8 cellular contexts compared by ENCODE assay signal in the genomic region with DNA sequence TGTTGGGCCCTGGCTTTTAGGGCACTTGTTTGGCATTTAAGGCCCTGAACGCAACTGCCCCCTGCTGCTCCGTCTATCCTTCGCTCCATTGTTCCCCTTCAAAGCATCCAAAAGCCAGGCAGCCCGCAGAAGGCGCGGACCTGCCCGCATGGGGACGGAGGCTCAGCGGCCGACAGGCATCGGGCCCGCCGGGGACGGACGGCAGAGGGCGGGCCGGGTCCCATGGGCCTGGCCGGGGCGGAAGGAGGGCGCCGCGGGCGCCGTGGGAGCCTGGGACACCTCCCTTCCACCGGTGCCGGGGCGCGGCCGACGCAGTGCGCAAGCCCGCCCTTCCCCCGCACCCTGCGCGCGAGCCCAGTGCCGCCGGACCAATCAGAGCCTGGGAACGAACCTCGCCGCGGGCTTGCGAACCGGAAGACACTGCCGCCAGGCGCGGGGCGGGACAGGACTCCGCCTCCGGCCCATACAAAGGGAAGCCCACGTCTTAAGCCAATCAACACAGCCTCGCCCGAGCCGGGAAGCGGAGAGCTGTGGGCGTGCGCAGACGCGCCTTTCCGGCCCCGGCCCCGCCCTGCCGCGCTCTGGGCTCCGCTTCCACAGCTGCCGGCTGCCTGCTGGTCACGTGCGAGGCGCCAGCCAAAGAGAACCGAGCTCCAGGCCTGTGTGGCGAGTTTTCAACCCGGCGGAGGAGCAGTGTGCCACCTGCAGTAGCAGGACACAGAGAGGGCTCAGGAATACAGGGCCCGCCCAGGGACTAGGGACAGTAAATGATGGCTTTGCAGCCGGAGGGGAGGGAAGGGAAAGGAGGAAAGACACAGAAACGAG. TPM values are rescaled to one million over a fixed set of nuclear protein-coding genes. Genes with fewer than 3 reads are reported as not detected.
A peak's percentile ranks its signal among the peaks of the same experiment; 100 is the strongest.
DNase-seq lines count a peak whose midpoint lies in the region; ATAC-seq and TF ChIP-seq lines count a peak whose summit lies in the region.

No MANE protein-coding gene starts in this region.

- TF ChIP-seq POLR2A in Peyer's patch (IDR thresholded peaks at IDR 0.05) = peak; percentile 51 to 86
- TF ChIP-seq POLR2A in esophagus squamous epithelium (IDR thresholded peaks at IDR 0.05) = peak in 3 of 4 donors; percentile 75 to 94 (median 78)

- DNase-seq in Peyer's patch (peak; percentile 93 to 98 (median 95)), activated T-helper 1 cell treated with Interleukin-2 at 50 U/mL for 16 hours (ENCODE audit: low read depth) (peak; percentile 94), esophagus squamous epithelium (lab: John Stamatoyannopoulos, UW) (peak; percentile 74), myocyte (ENCODE audit: low read depth) (peak; percentile 96)
- DNase-seq in stimulated activated CD8-positive, alpha-beta memory T cell treated with anti-CD3 and anti-CD28 coated beads, Interleukin-7, amount 100 ng/mL, for 4 hours (ENCODE audit: low read depth in 2 of 2) = peak; percentile 87 to 94

- TF ChIP-seq CTCF in DOHH2 (IDR thresholded peaks at IDR 0.05; ENCODE audit: low read depth, low read length, poor library complexity, severe bottlenecking) = no peak
- peak in 3 of 6 experiments; percentile 8 to 24 (median 9) for TF ChIP-seq CTCF in Peyer's patch (IDR thresholded peaks at IDR 0.05)
- TF ChIP-seq CTCF in esophagus squamous epithelium (IDR thresholded peaks at IDR 0.05) = peak in 3 of 6 experiments; percentile 17 to 34 (median 17)

- intact Hi-C loops in esophagus squamous epithelium (cut with DNase I) = no loop called here

- H3K9me2 ChIP-seq in DOHH2 (replicated peaks; ENCODE audit: control insufficient read depth, low read length) = no peaks in the 10 kb centered on the region

- no peaks in the 10 kb centered on the region for H4K20me1 ChIP-seq in DOHH2 (ENCODE audit: control insufficient read depth, insufficient read depth, low read depth, low read length)

- no peaks in the 10 kb centered on the region for H3K9me3 ChIP-seq in DOHH2 (ENCODE audit: control insufficient read depth, insufficient read depth, low read length)
- no peaks in the 10 kb centered on the region for H3K9me3 ChIP-seq in KOPT-K1 (ENCODE audit: insufficient read depth, low read length, poor library complexity, severe bottlenecking)
- H3K9me3 ChIP-seq in Peyer's patch = no peaks in the 10 kb centered on the region
- no peaks in the 10 kb centered on the region for H3K9me3 ChIP-seq in esophagus squamous epithelium

- peak overlapping the region; percentile 100 for H3K27ac ChIP-seq in DOHH2 (ENCODE audit: low read depth, low read length)
- peak overlapping the region; percentile 100 for H3K27ac ChIP-seq in KOPT-K1 (ENCODE audit: low read depth, low read length, poor library complexity, severe bottlenecking)
- H3K27ac ChIP-seq in Peyer's patch = peak overlapping the region; percentile 95 to 99 (median 97)
- peak overlapping the region; percentile 95 to 98 (median 97) for H3K27ac ChIP-seq in esophagus squamous epithelium

- peaks cover 43% of the 10 kb centered on the region for H3K4me1 ChIP-seq in DOHH2 (ENCODE audit: control insufficient read depth, low read length)
- H3K4me1 ChIP-seq in Peyer's patch = peaks cover 0 to 26% (median 12%) of the 10 kb centered on the region in 4 donors
- H3K4me1 ChIP-seq in esophagus squamous epithelium = peaks cover 19 to 58% (median 22%) of the 10 kb centered on the region in 3 donors

- H3K36me3 ChIP-seq in DOHH2 (ENCODE audit: control insufficient read depth, low read length) = peaks cover 58% of the 10 kb centered on the region
- peaks cover 38% of the 10 kb centered on the region for H3K36me3 ChIP-seq in KOPT-K1 (ENCODE audit: insufficient read depth, low read length)
- H3K36me3 ChIP-seq in Peyer's patch = peaks cover 0 to 21% (median 0%) of the 10 kb centered on the region in 3 donors
- peaks cover 0 to 37% (median 0%) of the 10 kb centered on the region in 3 donors for H3K36me3 ChIP-seq in esophagus squamous epithelium

- peak; percentile 76 for ATAC-seq in GM21825 (IDR thresholded peaks at IDR 0.05; ENCODE audit: unreplicated experiment)

- peak overlapping the region; percentile 98 for H3K4me2 ChIP-seq in DOHH2 (ENCODE audit: low read length)

- H3K4me3 ChIP-seq in DOHH2 (ENCODE audit: low read length) (peak overlapping the region; percentile 98), Peyer's patch (peak overlapping the region; percentile 61 to 67 (median 63)), esophagus squamous epithelium (peak overlapping the region; percentile 46 to 78 (median 58))

- H3F3A ChIP-seq in DOHH2 (ENCODE audit: control insufficient read depth, insufficient read depth) = peaks cover 9% of the 10 kb centered on the region; the same call in 1 of the 2 replicates

- no peaks in the 10 kb centered on the region for H3K27me3 ChIP-seq in DOHH2 (ENCODE audit: control insufficient read depth, low read length)
- H3K27me3 ChIP-seq in Peyer's patch = no peaks in the 10 kb centered on the region
- no peaks in the 10 kb centered on the region for H3K27me3 ChIP-seq in esophagus squamous epithelium

- peaks cover 35% of the 10 kb centered on the region for H3K79me2 ChIP-seq in DOHH2 (ENCODE audit: control insufficient read depth, low read length)

- 0 to 7% methylated on average over 3 to 8 of the region's 76 CpGs for WGBS in esophagus squamous epithelium, 2 donors

RNA-seq across cellular contexts. Expression of gene ARHGAP4, which starts 2.1 kb away (rescaled TPM):
- total RNA-seq in Peyer's patch (100 to 1,000 TPM in 1 of 4 donors, 10 to 100 TPM in 3; 23.6 to 211 (median 57.6) TPM), esophagus squamous epithelium (10 to 100 TPM in 1 of 4 donors, 1 to 10 TPM in 3; 3.9 to 18.3 (median 7.6) TPM), myocyte (12.8 and 18.2 TPM in 2 replicates)
- polyA plus RNA-seq in myocyte (2012) = 4.8 TPM

RNA-seq across cellular contexts. Expression of gene NAA10, which starts 6.7 kb away (rescaled TPM):
- total RNA-seq in Peyer's patch = 100 to 1,000 TPM in 1 of 4 donors, 10 to 100 TPM in 3; 32.9 to 118 (median 54.1) TPM
- 10 to 100 TPM; 42.5 to 92.5 (median 87.6) TPM for total RNA-seq in esophagus squamous epithelium
- 120 and 132 TPM in 2 replicates for total RNA-seq in myocyte
- 150 TPM for polyA plus RNA-seq in myocyte (2012)

RNA-seq across cellular contexts. Expression of gene RENBP, which starts 16.3 kb away (rescaled TPM):
- total RNA-seq in Peyer's patch = 10 to 100 TPM in 2 of 4 donors, 1 to 10 TPM in 2; 4.9 to 13.3 (median 9.4) TPM
- total RNA-seq in esophagus squamous epithelium = 1 to 10 TPM in 2 of 4 donors, under 1 TPM in 1, not detected in 1; 0.45 to 7.6 (median 3.1) TPM
- total RNA-seq in myocyte = 2.5 and 2.7 TPM in 2 replicates
- polyA plus RNA-seq in myocyte (2012) = 4.0 TPM

RNA-seq across cellular contexts. Expression of gene AVPR2, which starts 23.7 kb away (rescaled TPM):
- total RNA-seq in Peyer's patch (1 to 10 TPM in 2 of 4 donors, under 1 TPM in 2; 0.53 to 5.0 (median 1.1) TPM), esophagus squamous epithelium (1 to 10 TPM in 1 of 4 donors, under 1 TPM in 3; 0.19 to 1.3 (median 0.29) TPM), myocyte (0.48 and 1.0 TPM in 2 replicates)
- 0.35 TPM for polyA plus RNA-seq in myocyte (2012)

RNA-seq across cellular contexts. Expression of gene L1CAM, which starts 42.2 kb away (rescaled TPM):
- total RNA-seq in Peyer's patch (1 to 10 TPM; 1.8 to 7.4 (median 4.6) TPM), esophagus squamous epithelium (1 to 10 TPM in 2 of 4 donors, under 1 TPM in 2; 0.35 to 3.2 (median 1.3) TPM), myocyte (24.6 and 44.9 TPM in 2 replicates)
- 44.1 TPM for polyA plus RNA-seq in myocyte (2012)

Comparison
In these comparisons a context has a peak if more than half of its experiments do, and no peak if none do; other contexts are left out.
1. Peak in every context shown above with its lines: DNase-seq, ATAC-seq, H3K4me3 ChIP-seq and H3K27ac ChIP-seq.